9 cellular contexts compared by ENCODE assay signal in the genomic region with DNA sequence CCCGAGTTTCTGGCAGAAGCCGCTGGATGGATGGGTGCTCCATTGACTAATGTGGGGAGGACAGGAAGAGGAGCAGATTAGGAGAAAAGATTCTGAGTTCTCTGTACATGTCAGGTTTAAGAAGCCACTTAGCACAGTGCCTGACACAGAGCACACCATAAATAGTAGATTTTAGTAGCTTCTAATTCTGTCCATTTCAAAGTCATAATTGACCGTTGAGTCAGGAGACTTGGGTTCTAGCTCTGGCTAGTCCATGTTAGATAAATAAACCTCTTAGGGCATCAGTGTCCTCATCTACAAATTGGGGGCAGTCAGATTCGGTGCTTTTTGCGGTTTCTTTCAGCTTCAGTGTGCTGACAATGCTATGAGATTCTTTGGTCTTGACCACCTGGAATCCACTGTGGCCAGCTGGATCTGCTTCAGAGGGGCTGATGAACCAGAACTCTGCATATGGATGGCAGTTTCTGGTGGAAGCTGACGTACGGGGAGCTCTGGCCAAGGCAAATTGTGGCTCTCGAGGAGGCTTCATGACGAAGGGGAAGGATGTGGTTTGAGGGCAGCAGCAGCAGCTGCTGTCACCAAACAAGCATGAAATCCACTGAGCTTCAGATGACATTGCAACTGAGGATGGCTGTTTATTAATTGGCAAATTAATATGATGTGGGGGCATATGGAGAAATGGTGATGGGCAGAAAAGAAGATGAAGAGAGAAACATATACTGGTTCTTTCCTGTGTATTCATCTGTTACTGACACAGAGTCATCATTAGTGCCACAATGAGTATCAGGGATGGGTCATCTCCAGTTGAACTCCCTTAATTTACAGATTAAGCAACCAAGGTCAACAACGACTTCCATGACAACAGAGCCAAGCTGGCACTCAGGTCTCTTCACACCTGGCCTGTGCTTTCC.
DNase-seq lines count a peak whose midpoint lies in the region; ATAC-seq, FAIRE-seq and TF ChIP-seq lines count a peak whose summit lies in the region.
"Had no signal": no experiment of that assay in that cellular context is flagged by ENCODE, and none has a peak within 500 bp of the region (broad histone marks: within the 10 kb centered on the region; RNA-seq: fewer than 3 reads in every experiment).

No MANE protein-coding gene starts in this region.

- WGBS in HepG2 (ENCODE audit: low lambda C conversion rate): 98% methylated on average over 9 of the region's 10 CpGs

- H3K27me3 ChIP-seq in HepG2 (ENCODE audit: control insufficient read depth in 1 of 2, insufficient read depth in 2 of 2, low read length in 2 of 2): no peaks in the 10 kb centered on the region

- H3K36me3 ChIP-seq in HepG2 (replicated peaks in 1 of 2; ENCODE audit: control insufficient read depth in 1 of 2, insufficient read depth in 2 of 2, low read length in 2 of 2): no peaks in the 10 kb centered on the region

- no peak for TF ChIP-seq CTCF in HepG2 (CRISPR knock-in tag; IDR thresholded peaks at IDR 0.05)

- H3K79me2 ChIP-seq in HepG2 (ENCODE audit: insufficient read depth, low read length): no peaks in the 10 kb centered on the region

- no peaks in the 10 kb centered on the region for H4K20me1 ChIP-seq in HepG2 (ENCODE audit: insufficient read depth, low read length)

- no peak overlapping the region for H2AFZ ChIP-seq in HepG2 (ENCODE audit: low read length)

- H3K4me2 ChIP-seq in HepG2 (ENCODE audit: low read depth, low read length): no peak overlapping the region

- CTCF ChIA-PET in HepG2 (lab: Yijun Ruan, JAX; ENCODE audit: low intra/inter-chr PET ratio, low total read pairs): no interaction called here

- H3K9ac ChIP-seq in HepG2 (ENCODE audit: insufficient read depth, low read depth, low read length): no peak overlapping the region

- TF ChIP-seq RAD21 in HepG2 (CRISPR knock-in tag; IDR thresholded peaks at IDR 0.05): no peak

- TF ChIP-seq POLR2A in HepG2 (IDR thresholded peaks at IDR 0.05; ENCODE audit: insufficient read depth in 1 of 2, low read depth in 2 of 2, low read length in 2 of 2): no peak

- POLR2A ChIA-PET in HepG2 (lab: Yijun Ruan, JAX): interaction anchor here (0.6 kb wide), 1 partner anchor 36 kb away, joined by 4 read pairs; no protein-coding TSS in a partner anchor

- peak; percentile 93 for ATAC-seq in GM18508 (IDR thresholded peaks at IDR 0.05; ENCODE audit: insufficient read depth, unreplicated experiment)
- peak; percentile 85 for ATAC-seq in HG02870 (IDR thresholded peaks at IDR 0.05; ENCODE audit: unreplicated experiment)
- no peak; the same call in 2 of the 3 replicates for ATAC-seq in HepG2

- intact Hi-C loops in HepG2 (cut with micrococcal nuclease; ENCODE audit: unreplicated experiment): no loop called here

- no peak overlapping the region for H3K4me3 ChIP-seq in HepG2 (replicated peaks in 1 of 3; ENCODE audit: insufficient read depth in 1 of 3, low read depth in 2 of 3, low read length in 3 of 3)

- H3K9me3 ChIP-seq in HepG2 (ENCODE audit: low read length): no peaks in the 10 kb centered on the region

- no peak overlapping the region for H3K27ac ChIP-seq in HepG2 (ENCODE audit: extremely low read length, insufficient read depth, low read length)

- BruUV-seq in HepG2 (replicated peaks; lab: Mats Ljungman, UMichigan): no TSS peak

- DNase-seq in NCI-H748 treated with DMSO at 0.1 percent for 48 hours (lab: John Stamatoyannopoulos, UW) (peak; percentile 86), HepG2 (ENCODE audit: low spot score) (no peak), hippocampal formation (lab: John Stamatoyannopoulos, UW) (no peak), NCI-H774 (lab: John Stamatoyannopoulos, UW) (no peak)
- peak; percentile 57 for DNase-seq in activated CD8-positive, alpha-beta memory T cell treated with anti-CD3 and anti-CD28 coated beads, Interleukin-2, amount 50 U/mL, for 4 hours
- DNase-seq in stimulated activated naive CD4-positive, alpha-beta T cell treated with Interleukin-2 at 50 U/mL for 16 hours (lab: John Stamatoyannopoulos, UW): peak; percentile 40

- FAIRE-seq in HepG2 (lab: Jason Lieb, UNC): no peak
- FAIRE-seq: bronchial epithelial cell had no signal

- in situ Hi-C loops in HepG2 (cut with HindIII; ENCODE audit: extremely low pct_ligation_motif_present, low pct_unique_long_range_greater_than_20kb): no loop called here

- peaks cover 24% of the 10 kb centered on the region for H3K4me1 ChIP-seq in HepG2 (ENCODE audit: insufficient read depth, low read length)

- TF ChIP-seq EP300 in HepG2 (IDR thresholded peaks at IDR 0.05; ENCODE audit: low read depth in 2 of 2, low read length in 2 of 2): no peak
- TF ChIP-seq EP300 in HepG2 (CRISPR knock-in tag; IDR thresholded peaks at IDR 0.05; ENCODE audit: borderline replicate concordance): no peak

TF ChIP-seq in HepG2, 621 proteins besides CTCF, POLR2A, EP300 and RAD21 (continues in another document):
- TF ChIP-seq SP5 (CRISPR knock-in tag; IDR thresholded peaks at IDR 0.05; ENCODE audit: borderline replicate concordance, low read depth) (no peak), FOXA1 (IDR thresholded peaks at IDR 0.05) (no peak), FOXA1 (CRISPR knock-in tag; IDR thresholded peaks at IDR 0.05) (0 out of 2 replicates have a peak, but pooled peaks have one; percentile 34), HMGA1 (CRISPR knock-in tag; conservative IDR thresholded peaks at IDR 0.05) (no peak), RFX3 (CRISPR knock-in tag; IDR thresholded peaks at IDR 0.05) (peak; percentile 39; the same call in 1 of the 2 replicates), ZNF530 (CRISPR knock-in tag; IDR thresholded peaks at IDR 0.05; ENCODE audit: low read depth) (no peak), ZNF607 (CRISPR knock-in tag; IDR thresholded peaks at IDR 0.05; ENCODE audit: borderline replicate concordance) (no peak), ZNF34 (CRISPR knock-in tag; IDR thresholded peaks at IDR 0.05; ENCODE audit: borderline replicate concordance) (no peak), CEBPB (IDR thresholded peaks at IDR 0.05; ENCODE audit: borderline replicate concordance, low read depth, low read length) (peak; percentile 42; the same call in 1 of the 2 replicates), PRPF4 (IDR thresholded peaks at IDR 0.05; ENCODE audit: low read depth, low read length, poor library complexity, severe bottlenecking) (no peak), FOXA3 (CRISPR knock-in tag; IDR thresholded peaks at IDR 0.05) (peak; percentile 49; the same call in 1 of the 2 replicates), NR2F6 (IDR thresholded peaks at IDR 0.05) (no peak), NR2F6 (CRISPR knock-in tag; IDR thresholded peaks at IDR 0.05) (no peak)
- TF ChIP-seq, protein P1, sequence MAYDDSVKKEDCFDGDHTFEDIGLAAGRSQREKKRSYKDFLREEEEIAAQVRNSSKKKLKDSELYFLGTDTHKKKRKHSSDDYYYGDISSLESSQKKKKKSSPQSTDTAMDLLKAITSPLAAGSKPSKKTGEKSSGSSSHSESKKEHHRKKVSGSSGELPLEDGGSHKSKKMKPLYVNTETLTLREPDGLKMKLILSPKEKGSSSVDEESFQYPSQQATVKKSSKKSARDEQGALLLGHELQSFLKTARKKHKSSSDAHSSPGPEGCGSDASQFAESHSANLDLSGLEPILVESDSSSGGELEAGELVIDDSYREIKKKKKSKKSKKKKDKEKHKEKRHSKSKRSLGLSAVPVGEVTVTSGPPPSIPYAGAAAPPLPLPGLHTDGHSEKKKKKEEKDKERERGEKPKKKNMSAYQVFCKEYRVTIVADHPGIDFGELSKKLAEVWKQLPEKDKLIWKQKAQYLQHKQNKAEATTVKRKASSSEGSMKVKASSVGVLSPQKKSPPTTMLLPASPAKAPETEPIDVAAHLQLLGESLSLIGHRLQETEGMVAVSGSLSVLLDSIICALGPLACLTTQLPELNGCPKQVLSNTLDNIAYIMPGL (CRISPR knock-in tag; IDR thresholded peaks at IDR 0.05; ENCODE audit: borderline replicate concordance in 1 of 2, low read depth in 1 of 2): no peak
- TF ChIP-seq, protein P2, sequence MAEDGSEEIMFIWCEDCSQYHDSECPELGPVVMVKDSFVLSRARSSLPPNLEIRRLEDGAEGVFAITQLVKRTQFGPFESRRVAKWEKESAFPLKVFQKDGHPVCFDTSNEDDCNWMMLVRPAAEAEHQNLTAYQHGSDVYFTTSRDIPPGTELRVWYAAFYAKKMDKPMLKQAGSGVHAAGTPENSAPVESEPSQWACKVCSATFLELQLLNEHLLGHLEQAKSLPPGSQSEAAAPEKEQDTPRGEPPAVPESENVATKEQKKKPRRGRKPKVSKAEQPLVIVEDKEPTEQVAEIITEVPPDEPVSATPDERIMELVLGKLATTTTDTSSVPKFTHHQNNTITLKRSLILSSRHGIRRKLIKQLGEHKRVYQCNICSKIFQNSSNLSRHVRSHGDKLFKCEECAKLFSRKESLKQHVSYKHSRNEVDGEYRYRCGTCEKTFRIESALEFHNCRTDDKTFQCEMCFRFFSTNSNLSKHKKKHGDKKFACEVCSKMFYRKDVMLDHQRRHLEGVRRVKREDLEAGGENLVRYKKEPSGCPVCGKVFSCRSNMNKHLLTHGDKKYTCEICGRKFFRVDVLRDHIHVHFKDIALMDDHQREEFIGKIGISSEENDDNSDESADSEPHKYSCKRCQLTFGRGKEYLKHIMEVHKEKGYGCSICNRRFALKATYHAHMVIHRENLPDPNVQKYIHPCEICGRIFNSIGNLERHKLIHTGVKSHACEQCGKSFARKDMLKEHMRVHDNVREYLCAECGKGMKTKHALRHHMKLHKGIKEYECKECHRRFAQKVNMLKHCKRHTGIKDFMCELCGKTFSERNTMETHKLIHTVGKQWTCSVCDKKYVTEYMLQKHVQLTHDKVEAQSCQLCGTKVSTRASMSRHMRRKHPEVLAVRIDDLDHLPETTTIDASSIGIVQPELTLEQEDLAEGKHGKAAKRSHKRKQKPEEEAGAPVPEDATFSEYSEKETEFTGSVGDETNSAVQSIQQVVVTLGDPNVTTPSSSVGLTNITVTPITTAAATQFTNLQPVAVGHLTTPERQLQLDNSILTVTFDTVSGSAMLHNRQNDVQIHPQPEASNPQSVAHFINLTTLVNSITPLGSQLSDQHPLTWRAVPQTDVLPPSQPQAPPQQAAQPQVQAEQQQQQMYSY (CRISPR knock-in tag; IDR thresholded peaks at IDR 0.05): no peak

Comparison
In these comparisons a context has a peak if more than half of its experiments do, and no peak if none do; other contexts are left out.
1. DNase-seq: peak in NCI-H748 treated with DMSO at 0.1 percent for 48 hours (single experiment), activated CD8-positive, alpha-beta memory T cell treated with anti-CD3 and anti-CD28 coated beads, Interleukin-2, amount 50 U/mL, for 4 hours (single experiment) and stimulated activated naive CD4-positive, alpha-beta T cell treated with Interleukin-2 at 50 U/mL for 16 hours (single experiment); none in HepG2 (single experiment), hippocampal formation (0 of 2) and NCI-H774 (single experiment).